In genomic region chr9:91751922-91752321, GRCh38 we compare ENCODE assay signal across 1 cellular context.
A peak's percentile ranks its signal among the peaks of the same experiment; 100 is the strongest.
TF ChIP-seq lines count a peak whose summit lies in the region.

No MANE protein-coding gene starts in this region.

TF ChIP-seq in IMR-90, 13 proteins besides CTCF, POLR2A, EP300 and RAD21:
- TF ChIP-seq MAFK (IDR thresholded peaks at IDR 0.05; ENCODE audit: low read depth, low read length), result peak; percentile 59
- no peak for TF ChIP-seq MXI1 (IDR thresholded peaks at IDR 0.05; ENCODE audit: borderline replicate concordance, low read depth, low read length)
- no peak for TF ChIP-seq MAZ (IDR thresholded peaks at IDR 0.05; ENCODE audit: borderline replicate concordance, low read depth, low read length)
- no peak for TF ChIP-seq NFE2L2 (IDR thresholded peaks at IDR 0.05; ENCODE audit: low read depth, low read length)
- TF ChIP-seq, protein P1, sequence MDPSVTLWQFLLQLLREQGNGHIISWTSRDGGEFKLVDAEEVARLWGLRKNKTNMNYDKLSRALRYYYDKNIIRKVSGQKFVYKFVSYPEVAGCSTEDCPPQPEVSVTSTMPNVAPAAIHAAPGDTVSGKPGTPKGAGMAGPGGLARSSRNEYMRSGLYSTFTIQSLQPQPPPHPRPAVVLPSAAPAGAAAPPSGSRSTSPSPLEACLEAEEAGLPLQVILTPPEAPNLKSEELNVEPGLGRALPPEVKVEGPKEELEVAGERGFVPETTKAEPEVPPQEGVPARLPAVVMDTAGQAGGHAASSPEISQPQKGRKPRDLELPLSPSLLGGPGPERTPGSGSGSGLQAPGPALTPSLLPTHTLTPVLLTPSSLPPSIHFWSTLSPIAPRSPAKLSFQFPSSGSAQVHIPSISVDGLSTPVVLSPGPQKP (IDR thresholded peaks at IDR 0.05; ENCODE audit: borderline replicate concordance, low read depth, low read length), result no peak
- TF ChIP-seq SMC3 (IDR thresholded peaks at IDR 0.05; ENCODE audit: low read depth, low read length), result no peak
- TF ChIP-seq, protein P2, sequence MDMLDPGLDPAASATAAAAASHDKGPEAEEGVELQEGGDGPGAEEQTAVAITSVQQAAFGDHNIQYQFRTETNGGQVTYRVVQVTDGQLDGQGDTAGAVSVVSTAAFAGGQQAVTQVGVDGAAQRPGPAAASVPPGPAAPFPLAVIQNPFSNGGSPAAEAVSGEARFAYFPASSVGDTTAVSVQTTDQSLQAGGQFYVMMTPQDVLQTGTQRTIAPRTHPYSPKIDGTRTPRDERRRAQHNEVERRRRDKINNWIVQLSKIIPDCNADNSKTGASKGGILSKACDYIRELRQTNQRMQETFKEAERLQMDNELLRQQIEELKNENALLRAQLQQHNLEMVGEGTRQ (IDR thresholded peaks at IDR 0.05; ENCODE audit: low read depth, low read length), result no peak
- TF ChIP-seq FOS (IDR thresholded peaks at IDR 0.05; ENCODE audit: low read depth, low read length), result no peak
- TF ChIP-seq CHD1 (IDR thresholded peaks at IDR 0.05; ENCODE audit: low read depth, low read length), result no peak
- no peak for TF ChIP-seq RCOR1 (IDR thresholded peaks at IDR 0.05; ENCODE audit: insufficient replicate concordance, low read length)
- TF ChIP-seq CEBPB (IDR thresholded peaks at IDR 0.05; ENCODE audit: low read depth, low read length), result peak; percentile 85
- TF ChIP-seq RFX5 (IDR thresholded peaks at IDR 0.05; ENCODE audit: low read depth, low read length), result no peak
- no peak for TF ChIP-seq BHLHE40 (IDR thresholded peaks at IDR 0.05; ENCODE audit: low read depth, low read length)
